In the genomic region with DNA sequence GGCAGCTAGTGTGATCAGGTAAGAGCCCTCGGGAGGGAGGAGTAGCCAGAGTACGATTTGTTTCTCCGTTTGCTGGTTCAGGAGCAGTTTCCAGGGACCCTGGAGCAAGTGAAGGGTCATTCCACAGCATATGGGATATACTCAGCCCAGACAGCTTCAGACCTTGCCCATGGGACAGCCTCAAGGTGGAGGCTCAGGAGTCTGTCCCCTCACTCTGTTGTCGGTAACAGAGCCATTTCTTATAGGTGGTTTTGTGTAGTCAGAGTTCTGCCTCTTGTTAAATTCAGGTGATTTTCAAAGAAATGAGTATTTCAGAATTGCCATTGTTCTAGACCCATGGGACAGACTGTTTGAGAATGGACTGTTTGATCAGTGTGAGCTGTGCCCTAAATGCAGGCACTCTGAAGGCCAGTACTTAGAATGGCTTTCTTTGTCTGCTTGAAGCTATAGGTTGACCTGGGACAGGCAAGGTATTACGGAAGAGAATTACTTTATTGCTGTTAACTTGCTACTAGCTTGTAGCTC, we compare ENCODE assay signal across 1 cellular context.
TF ChIP-seq lines count a peak whose summit lies in the region.

No MANE protein-coding gene starts in this region.

TF ChIP-seq in HepG2, 621 proteins besides CTCF, POLR2A, EP300 and RAD21 (continued from another document and continues in another):
- TF ChIP-seq, protein P1, sequence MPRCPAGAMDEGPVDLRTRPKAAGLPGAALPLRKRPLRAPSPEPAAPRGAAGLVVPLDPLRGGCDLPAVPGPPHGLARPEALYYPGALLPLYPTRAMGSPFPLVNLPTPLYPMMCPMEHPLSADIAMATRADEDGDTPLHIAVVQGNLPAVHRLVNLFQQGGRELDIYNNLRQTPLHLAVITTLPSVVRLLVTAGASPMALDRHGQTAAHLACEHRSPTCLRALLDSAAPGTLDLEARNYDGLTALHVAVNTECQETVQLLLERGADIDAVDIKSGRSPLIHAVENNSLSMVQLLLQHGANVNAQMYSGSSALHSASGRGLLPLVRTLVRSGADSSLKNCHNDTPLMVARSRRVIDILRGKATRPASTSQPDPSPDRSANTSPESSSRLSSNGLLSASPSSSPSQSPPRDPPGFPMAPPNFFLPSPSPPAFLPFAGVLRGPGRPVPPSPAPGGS (CRISPR knock-in tag; IDR thresholded peaks at IDR 0.05), result 0 out of 2 replicates have a peak, but pooled peaks have one; percentile 23
- TF ChIP-seq NR2F2 (IDR thresholded peaks at IDR 0.05; ENCODE audit: borderline replicate concordance, low read depth), result peak; percentile 70
- TF ChIP-seq, protein P2, sequence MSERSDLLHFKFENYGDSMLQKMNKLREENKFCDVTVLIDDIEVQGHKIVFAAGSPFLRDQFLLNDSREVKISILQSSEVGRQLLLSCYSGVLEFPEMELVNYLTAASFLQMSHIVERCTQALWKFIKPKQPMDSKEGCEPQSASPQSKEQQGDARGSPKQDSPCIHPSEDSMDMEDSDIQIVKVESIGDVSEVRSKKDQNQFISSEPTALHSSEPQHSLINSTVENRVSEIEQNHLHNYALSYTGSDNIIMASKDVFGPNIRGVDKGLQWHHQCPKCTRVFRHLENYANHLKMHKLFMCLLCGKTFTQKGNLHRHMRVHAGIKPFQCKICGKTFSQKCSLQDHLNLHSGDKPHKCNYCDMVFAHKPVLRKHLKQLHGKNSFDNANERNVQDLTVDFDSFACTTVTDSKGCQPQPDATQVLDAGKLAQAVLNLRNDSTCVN (CRISPR knock-in tag; IDR thresholded peaks at IDR 0.05; ENCODE audit: borderline replicate concordance), result peak; percentile 99
- peak; percentile 91; the same call in 1 of the 2 replicates for TF ChIP-seq ISL2 (CRISPR knock-in tag; IDR thresholded peaks at IDR 0.05)
- TF ChIP-seq FOXA1 (IDR thresholded peaks at IDR 0.05), result no peak
- TF ChIP-seq FOXA1 (CRISPR knock-in tag; IDR thresholded peaks at IDR 0.05), result peak; percentile 71
- TF ChIP-seq CREM (IDR thresholded peaks at IDR 0.05), result peak; percentile 64; the same call in 1 of the 2 replicates
- TF ChIP-seq CREM (CRISPR knock-in tag; IDR thresholded peaks at IDR 0.05), result no peak
- TF ChIP-seq, protein P3, sequence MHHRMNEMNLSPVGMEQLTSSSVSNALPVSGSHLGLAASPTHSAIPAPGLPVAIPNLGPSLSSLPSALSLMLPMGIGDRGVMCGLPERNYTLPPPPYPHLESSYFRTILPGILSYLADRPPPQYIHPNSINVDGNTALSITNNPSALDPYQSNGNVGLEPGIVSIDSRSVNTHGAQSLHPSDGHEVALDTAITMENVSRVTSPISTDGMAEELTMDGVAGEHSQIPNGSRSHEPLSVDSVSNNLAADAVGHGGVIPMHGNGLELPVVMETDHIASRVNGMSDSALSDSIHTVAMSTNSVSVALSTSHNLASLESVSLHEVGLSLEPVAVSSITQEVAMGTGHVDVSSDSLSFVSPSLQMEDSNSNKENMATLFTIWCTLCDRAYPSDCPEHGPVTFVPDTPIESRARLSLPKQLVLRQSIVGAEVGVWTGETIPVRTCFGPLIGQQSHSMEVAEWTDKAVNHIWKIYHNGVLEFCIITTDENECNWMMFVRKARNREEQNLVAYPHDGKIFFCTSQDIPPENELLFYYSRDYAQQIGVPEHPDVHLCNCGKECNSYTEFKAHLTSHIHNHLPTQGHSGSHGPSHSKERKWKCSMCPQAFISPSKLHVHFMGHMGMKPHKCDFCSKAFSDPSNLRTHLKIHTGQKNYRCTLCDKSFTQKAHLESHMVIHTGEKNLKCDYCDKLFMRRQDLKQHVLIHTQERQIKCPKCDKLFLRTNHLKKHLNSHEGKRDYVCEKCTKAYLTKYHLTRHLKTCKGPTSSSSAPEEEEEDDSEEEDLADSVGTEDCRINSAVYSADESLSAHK (CRISPR knock-in tag; IDR thresholded peaks at IDR 0.05; ENCODE audit: borderline replicate concordance), result peak; percentile 96
- TF ChIP-seq HNF4G (IDR thresholded peaks at IDR 0.05; ENCODE audit: borderline replicate concordance, low read depth, low read length), result no peak
- no peak for TF ChIP-seq HNF4G (CRISPR knock-in tag; IDR thresholded peaks at IDR 0.05; ENCODE audit: borderline replicate concordance, low read depth)
- no peak for TF ChIP-seq ZSCAN20 (CRISPR knock-in tag; IDR thresholded peaks at IDR 0.05; ENCODE audit: borderline replicate concordance)
- 0 out of 2 replicates have a peak, but pooled peaks have one; percentile 30 for TF ChIP-seq HMG20B (CRISPR knock-in tag; conservative IDR thresholded peaks at IDR 0.05)
- TF ChIP-seq, protein P4, sequence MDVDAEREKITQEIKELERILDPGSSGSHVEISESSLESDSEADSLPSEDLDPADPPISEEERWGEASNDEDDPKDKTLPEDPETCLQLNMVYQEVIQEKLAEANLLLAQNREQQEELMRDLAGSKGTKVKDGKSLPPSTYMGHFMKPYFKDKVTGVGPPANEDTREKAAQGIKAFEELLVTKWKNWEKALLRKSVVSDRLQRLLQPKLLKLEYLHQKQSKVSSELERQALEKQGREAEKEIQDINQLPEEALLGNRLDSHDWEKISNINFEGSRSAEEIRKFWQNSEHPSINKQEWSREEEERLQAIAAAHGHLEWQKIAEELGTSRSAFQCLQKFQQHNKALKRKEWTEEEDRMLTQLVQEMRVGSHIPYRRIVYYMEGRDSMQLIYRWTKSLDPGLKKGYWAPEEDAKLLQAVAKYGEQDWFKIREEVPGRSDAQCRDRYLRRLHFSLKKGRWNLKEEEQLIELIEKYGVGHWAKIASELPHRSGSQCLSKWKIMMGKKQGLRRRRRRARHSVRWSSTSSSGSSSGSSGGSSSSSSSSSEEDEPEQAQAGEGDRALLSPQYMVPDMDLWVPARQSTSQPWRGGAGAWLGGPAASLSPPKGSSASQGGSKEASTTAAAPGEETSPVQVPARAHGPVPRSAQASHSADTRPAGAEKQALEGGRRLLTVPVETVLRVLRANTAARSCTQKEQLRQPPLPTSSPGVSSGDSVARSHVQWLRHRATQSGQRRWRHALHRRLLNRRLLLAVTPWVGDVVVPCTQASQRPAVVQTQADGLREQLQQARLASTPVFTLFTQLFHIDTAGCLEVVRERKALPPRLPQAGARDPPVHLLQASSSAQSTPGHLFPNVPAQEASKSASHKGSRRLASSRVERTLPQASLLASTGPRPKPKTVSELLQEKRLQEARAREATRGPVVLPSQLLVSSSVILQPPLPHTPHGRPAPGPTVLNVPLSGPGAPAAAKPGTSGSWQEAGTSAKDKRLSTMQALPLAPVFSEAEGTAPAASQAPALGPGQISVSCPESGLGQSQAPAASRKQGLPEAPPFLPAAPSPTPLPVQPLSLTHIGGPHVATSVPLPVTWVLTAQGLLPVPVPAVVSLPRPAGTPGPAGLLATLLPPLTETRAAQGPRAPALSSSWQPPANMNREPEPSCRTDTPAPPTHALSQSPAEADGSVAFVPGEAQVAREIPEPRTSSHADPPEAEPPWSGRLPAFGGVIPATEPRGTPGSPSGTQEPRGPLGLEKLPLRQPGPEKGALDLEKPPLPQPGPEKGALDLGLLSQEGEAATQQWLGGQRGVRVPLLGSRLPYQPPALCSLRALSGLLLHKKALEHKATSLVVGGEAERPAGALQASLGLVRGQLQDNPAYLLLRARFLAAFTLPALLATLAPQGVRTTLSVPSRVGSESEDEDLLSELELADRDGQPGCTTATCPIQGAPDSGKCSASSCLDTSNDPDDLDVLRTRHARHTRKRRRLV (CRISPR knock-in tag; IDR thresholded peaks at IDR 0.05), result 0 out of 2 replicates have a peak, but pooled peaks have one; percentile 21
- no peak for TF ChIP-seq HMGA1 (CRISPR knock-in tag; conservative IDR thresholded peaks at IDR 0.05)
- peak; percentile 92 for TF ChIP-seq SOX13 (IDR thresholded peaks at IDR 0.05)
- peak in 1 of 2 experiments; percentile 99; a peak in 2 of 4 replicates for TF ChIP-seq SOX13 (CRISPR knock-in tag; conservative IDR thresholded peaks at IDR 0.05 in 1 of 2, IDR thresholded peaks at IDR 0.05 in 1 of 2)
- TF ChIP-seq JUND (CRISPR knock-in tag; IDR thresholded peaks at IDR 0.05), result no peak
- no peak for TF ChIP-seq ZNF780A (CRISPR knock-in tag; IDR thresholded peaks at IDR 0.05)
- TF ChIP-seq, protein P5, sequence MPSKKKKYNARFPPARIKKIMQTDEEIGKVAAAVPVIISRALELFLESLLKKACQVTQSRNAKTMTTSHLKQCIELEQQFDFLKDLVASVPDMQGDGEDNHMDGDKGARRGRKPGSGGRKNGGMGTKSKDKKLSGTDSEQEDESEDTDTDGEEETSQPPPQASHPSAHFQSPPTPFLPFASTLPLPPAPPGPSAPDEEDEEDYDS (CRISPR knock-in tag; IDR thresholded peaks at IDR 0.05), result peak; percentile 65; the same call in 1 of the 2 replicates
- TF ChIP-seq ZSCAN21 (CRISPR knock-in tag; IDR thresholded peaks at IDR 0.05; ENCODE audit: borderline replicate concordance), result peak; percentile 72
- no peak for TF ChIP-seq ZNF891 (CRISPR knock-in tag; IDR thresholded peaks at IDR 0.05)
- TF ChIP-seq GATA4 (IDR thresholded peaks at IDR 0.05; ENCODE audit: borderline replicate concordance, low read depth), result no peak
- peak; percentile 41; the same call in 1 of the 2 replicates for TF ChIP-seq FOXC1 (CRISPR knock-in tag; IDR thresholded peaks at IDR 0.05; ENCODE audit: borderline replicate concordance)
- no peak for TF ChIP-seq FOXP1 (IDR thresholded peaks at IDR 0.05)
- TF ChIP-seq FOXP1 (CRISPR knock-in tag; IDR thresholded peaks at IDR 0.05), result peak; percentile 33; the same call in 1 of the 2 replicates
- TF ChIP-seq SAP130 (CRISPR knock-in tag; IDR thresholded peaks at IDR 0.05; ENCODE audit: low read depth), result peak; percentile 84
- TF ChIP-seq ZNF792 (CRISPR knock-in tag; IDR thresholded peaks at IDR 0.05), result peak; percentile 80
- peak; percentile 10; the same call in 1 of the 2 replicates for TF ChIP-seq GFI1 (CRISPR knock-in tag; IDR thresholded peaks at IDR 0.05; ENCODE audit: borderline replicate concordance)
- TF ChIP-seq ZNF550 (CRISPR knock-in tag; IDR thresholded peaks at IDR 0.05; ENCODE audit: borderline replicate concordance), result no peak
- TF ChIP-seq FOXA3 (CRISPR knock-in tag; IDR thresholded peaks at IDR 0.05), result peak; percentile 82
- TF ChIP-seq ZNF160 (CRISPR knock-in tag; IDR thresholded peaks at IDR 0.05), result no peak
- no peak for TF ChIP-seq RORA (CRISPR knock-in tag; IDR thresholded peaks at IDR 0.05)
- no peak for TF ChIP-seq ZFP36L2 (CRISPR knock-in tag; IDR thresholded peaks at IDR 0.05)
- TF ChIP-seq HMG20A (CRISPR knock-in tag; IDR thresholded peaks at IDR 0.05; ENCODE audit: borderline replicate concordance), result peak; percentile 92
- TF ChIP-seq, protein P6, sequence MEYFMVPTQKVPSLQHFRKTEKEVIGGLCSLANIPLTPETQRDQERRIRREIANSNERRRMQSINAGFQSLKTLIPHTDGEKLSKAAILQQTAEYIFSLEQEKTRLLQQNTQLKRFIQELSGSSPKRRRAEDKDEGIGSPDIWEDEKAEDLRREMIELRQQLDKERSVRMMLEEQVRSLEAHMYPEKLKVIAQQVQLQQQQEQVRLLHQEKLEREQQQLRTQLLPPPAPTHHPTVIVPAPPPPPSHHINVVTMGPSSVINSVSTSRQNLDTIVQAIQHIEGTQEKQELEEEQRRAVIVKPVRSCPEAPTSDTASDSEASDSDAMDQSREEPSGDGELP (IDR thresholded peaks at IDR 0.05; ENCODE audit: borderline replicate concordance, low read depth), result peak; percentile 46; the same call in 1 of the 2 replicates
- TF ChIP-seq ASH2L (IDR thresholded peaks at IDR 0.05; ENCODE audit: insufficient read length, low read depth, low read length), result peak; percentile 26
- TF ChIP-seq, protein P7, sequence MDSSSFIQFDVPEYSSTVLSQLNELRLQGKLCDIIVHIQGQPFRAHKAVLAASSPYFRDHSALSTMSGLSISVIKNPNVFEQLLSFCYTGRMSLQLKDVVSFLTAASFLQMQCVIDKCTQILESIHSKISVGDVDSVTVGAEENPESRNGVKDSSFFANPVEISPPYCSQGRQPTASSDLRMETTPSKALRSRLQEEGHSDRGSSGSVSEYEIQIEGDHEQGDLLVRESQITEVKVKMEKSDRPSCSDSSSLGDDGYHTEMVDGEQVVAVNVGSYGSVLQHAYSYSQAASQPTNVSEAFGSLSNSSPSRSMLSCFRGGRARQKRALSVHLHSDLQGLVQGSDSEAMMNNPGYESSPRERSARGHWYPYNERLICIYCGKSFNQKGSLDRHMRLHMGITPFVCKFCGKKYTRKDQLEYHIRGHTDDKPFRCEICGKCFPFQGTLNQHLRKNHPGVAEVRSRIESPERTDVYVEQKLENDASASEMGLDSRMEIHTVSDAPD (CRISPR knock-in tag; IDR thresholded peaks at IDR 0.05), result peak; percentile 22; the same call in 1 of the 2 replicates
- peak; percentile 52 to 55; a peak in 1 of 4 replicates for TF ChIP-seq NR2F1 (CRISPR knock-in tag; IDR thresholded peaks at IDR 0.05)
- TF ChIP-seq, protein P8, sequence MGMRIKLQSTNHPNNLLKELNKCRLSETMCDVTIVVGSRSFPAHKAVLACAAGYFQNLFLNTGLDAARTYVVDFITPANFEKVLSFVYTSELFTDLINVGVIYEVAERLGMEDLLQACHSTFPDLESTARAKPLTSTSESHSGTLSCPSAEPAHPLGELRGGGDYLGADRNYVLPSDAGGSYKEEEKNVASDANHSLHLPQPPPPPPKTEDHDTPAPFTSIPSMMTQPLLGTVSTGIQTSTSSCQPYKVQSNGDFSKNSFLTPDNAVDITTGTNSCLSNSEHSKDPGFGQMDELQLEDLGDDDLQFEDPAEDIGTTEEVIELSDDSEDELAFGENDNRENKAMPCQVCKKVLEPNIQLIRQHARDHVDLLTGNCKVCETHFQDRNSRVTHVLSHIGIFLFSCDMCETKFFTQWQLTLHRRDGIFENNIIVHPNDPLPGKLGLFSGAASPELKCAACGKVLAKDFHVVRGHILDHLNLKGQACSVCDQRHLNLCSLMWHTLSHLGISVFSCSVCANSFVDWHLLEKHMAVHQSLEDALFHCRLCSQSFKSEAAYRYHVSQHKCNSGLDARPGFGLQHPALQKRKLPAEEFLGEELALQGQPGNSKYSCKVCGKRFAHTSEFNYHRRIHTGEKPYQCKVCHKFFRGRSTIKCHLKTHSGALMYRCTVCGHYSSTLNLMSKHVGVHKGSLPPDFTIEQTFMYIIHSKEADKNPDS (CRISPR knock-in tag; IDR thresholded peaks at IDR 0.05), result peak; percentile 67; the same call in 1 of the 2 replicates
- peak; percentile 45; the same call in 1 of the 2 replicates for TF ChIP-seq ZNF652 (CRISPR knock-in tag; IDR thresholded peaks at IDR 0.05; ENCODE audit: borderline replicate concordance, low read depth)
- TF ChIP-seq, protein P9, sequence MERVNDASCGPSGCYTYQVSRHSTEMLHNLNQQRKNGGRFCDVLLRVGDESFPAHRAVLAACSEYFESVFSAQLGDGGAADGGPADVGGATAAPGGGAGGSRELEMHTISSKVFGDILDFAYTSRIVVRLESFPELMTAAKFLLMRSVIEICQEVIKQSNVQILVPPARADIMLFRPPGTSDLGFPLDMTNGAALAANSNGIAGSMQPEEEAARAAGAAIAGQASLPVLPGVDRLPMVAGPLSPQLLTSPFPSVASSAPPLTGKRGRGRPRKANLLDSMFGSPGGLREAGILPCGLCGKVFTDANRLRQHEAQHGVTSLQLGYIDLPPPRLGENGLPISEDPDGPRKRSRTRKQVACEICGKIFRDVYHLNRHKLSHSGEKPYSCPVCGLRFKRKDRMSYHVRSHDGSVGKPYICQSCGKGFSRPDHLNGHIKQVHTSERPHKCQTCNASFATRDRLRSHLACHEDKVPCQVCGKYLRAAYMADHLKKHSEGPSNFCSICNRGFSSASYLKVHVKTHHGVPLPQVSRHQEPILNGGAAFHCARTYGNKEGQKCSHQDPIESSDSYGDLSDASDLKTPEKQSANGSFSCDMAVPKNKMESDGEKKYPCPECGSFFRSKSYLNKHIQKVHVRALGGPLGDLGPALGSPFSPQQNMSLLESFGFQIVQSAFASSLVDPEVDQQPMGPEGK (CRISPR knock-in tag; IDR thresholded peaks at IDR 0.05), result peak; percentile 43; the same call in 1 of the 2 replicates
- peak; percentile 99 for TF ChIP-seq ZBTB20 (CRISPR knock-in tag; IDR thresholded peaks at IDR 0.05; ENCODE audit: borderline replicate concordance, low read depth)
- TF ChIP-seq ZNF292 (CRISPR knock-in tag; IDR thresholded peaks at IDR 0.05; ENCODE audit: borderline replicate concordance, low read depth), result peak; percentile 93; the same call in 1 of the 2 replicates
